Comparison of ENCODE assay signal across 25 cellular contexts in the genomic region with DNA sequence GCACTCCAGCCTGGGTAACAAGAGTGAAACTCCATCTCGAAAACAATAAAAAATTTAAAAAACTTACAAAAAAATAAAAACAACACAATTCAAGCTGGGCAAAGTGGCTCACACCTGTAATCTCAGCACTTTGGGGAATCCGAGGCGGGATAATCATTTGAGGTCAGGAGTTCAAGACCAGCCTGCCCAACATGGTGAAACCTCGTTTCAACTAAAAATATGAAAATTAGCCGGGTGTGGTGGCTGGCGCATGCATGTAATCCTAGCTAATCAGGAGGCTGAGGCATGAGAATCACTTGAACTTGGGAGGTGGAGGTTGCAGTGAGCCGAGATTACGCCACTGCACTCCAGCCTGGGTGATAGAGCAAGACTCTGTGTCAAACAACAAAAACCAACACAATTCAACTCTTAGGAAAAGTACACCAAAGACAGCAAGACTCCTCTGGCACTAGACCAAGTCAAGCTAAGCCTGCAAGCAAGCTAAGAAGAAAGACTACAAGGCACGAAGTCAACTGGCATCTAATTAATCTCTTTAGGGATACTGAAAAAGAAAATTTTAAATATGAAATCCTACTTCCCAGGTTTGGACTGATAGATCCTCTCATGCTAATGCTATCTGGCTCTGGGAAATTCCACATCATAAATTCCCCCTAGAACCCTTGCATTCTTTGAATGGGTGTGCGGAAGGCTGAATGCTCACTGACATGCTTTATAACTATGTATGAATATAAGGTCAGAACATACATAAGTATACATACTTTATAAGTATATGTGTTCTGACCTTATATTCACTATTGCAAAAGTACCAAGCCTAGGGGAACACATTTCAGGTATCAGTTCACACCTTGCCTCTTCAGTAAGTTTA. TPM values are rescaled to one million over a fixed set of nuclear protein-coding genes. Genes with fewer than 3 reads are reported as not detected.
"Had no signal": no experiment of that assay in that cellular context is flagged by ENCODE, and none has a peak within 500 bp of the region (broad histone marks: within the 10 kb centered on the region; RNA-seq: fewer than 3 reads in every experiment).

No MANE protein-coding gene starts in this region.

- H3K4me3 ChIP-seq: colonic mucosa, esophagus squamous epithelium, lung, pancreas, right lobe of liver, spleen, stomach, thoracic aorta, upper lobe of right lung, vagina had no signal

- H3K9me3 Mint-ChIP-seq: naive thymus-derived CD8-positive, alpha-beta T cell; neural crest cell; stimulated activated memory B cell treated with anti-CD40 and anti-IgM and Interleukin-4, amounts not matched to agents 10 μg/mL and 1 μg/mL and 100 μg/mL, for 72 hours had no signal

- H3K27ac ChIP-seq: colonic mucosa, esophagus squamous epithelium, pancreas, right lobe of liver, spleen, stomach, thoracic aorta, upper lobe of right lung, vagina had no signal

- ATAC-seq: left colon; left ventricle myocardium superior; naive thymus-derived CD8-positive, alpha-beta T cell; pancreas; right lobe of liver; stimulated activated memory B cell treated with anti-CD40 and anti-IgM and Interleukin-4, amounts not matched to agents 10 μg/mL and 1 μg/mL and 100 μg/mL, for 72 hours; upper lobe of right lung had no signal

- H3K4me1 ChIP-seq: pancreas, right lobe of liver, upper lobe of right lung, vagina had no signal

- H3K27me3 ChIP-seq: colonic mucosa, pancreas, right lobe of liver, spleen, upper lobe of right lung, vagina had no signal

- H3K9me3 ChIP-seq: colonic mucosa, esophagus squamous epithelium, pancreas, right lobe of liver, spleen, stomach, thoracic aorta, upper lobe of right lung, vagina had no signal

- DNase-seq: cerebellar nuclear complex; colonic mucosa; dermis blood vessel endothelial cell; esophagus squamous epithelium; foreskin fibroblast; left colon; left ventricle myocardium superior; mesenchymal stem cell; naive thymus-derived CD8-positive, alpha-beta T cell; nucleus accumbens; pancreas; right lobe of liver; spleen; stimulated activated CD4-positive, alpha-beta T cell treated with anti-CD3 and anti-CD28 coated beads, Interleukin-15, amount 100 ng/mL, for 24 hours; stimulated activated CD4-positive, alpha-beta T cell treated with anti-CD3 and anti-CD28 coated beads, Interleukin-1b, Interleukin-23, amount 100 ng/mL, for 48 hours; stimulated activated CD4-positive, alpha-beta T cell treated with anti-CD3 and anti-CD28 coated beads, Interleukin-4, amount 100 ng/mL, for 24 hours; stomach; substantia nigra; upper lobe of right lung had no signal

- H3K27ac Mint-ChIP-seq: progenitor cell of endocrine pancreas; stimulated activated memory B cell treated with anti-CD40 and anti-IgM and Interleukin-4, amounts not matched to agents 10 μg/mL and 1 μg/mL and 100 μg/mL, for 72 hours had no signal

- H3K4me1 Mint-ChIP-seq: neural crest cell had no signal

- H3K4me3 Mint-ChIP-seq: naive thymus-derived CD8-positive, alpha-beta T cell; neural crest cell; stimulated activated memory B cell treated with anti-CD40 and anti-IgM and Interleukin-4, amounts not matched to agents 10 μg/mL and 1 μg/mL and 100 μg/mL, for 72 hours had no signal

- H3K36me3 ChIP-seq: colonic mucosa, esophagus squamous epithelium, pancreas, right lobe of liver, spleen, stomach, thoracic aorta, upper lobe of right lung, vagina had no signal

- H3K27me3 Mint-ChIP-seq: naive thymus-derived CD8-positive, alpha-beta T cell; progenitor cell of endocrine pancreas; stimulated activated memory B cell treated with anti-CD40 and anti-IgM and Interleukin-4, amounts not matched to agents 10 μg/mL and 1 μg/mL and 100 μg/mL, for 72 hours had no signal

RNA-seq across cellular contexts. Expression of a gene that starts 7.9 kb away (rescaled TPM):
- total RNA-seq: dermis blood vessel endothelial cell, thoracic aorta had no signal
